In the genomic region with DNA sequence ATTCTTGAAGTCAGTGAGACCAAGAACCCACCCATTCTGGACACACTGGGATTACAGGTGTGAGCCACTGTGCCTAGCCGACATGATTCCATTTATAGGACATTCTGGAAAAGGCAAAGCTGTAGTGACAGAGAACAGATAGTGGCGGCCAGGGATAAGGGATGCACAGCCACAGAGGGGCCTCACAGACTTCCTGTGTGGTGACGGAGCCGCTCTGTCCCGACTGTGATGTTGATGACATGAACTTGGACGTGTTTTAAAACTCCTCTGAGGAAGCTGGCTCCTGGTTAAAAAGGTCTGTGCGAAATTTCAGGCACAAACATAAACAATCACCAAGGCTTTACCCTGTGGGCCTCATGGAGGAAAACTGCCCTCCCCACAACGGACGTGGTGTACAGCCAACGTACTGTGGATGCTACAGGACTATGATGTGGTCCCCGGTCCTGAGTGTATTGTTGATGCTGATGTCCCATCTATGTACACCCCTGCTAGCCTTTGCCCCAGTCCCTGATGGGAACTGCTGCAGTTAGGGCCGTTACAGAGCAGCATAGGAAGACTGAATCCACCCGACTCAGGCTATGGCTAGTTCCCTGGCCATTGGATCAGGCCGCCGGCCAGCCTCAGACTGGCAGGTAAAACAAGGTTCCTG, we compare ENCODE assay signal across 17 cellular contexts. TPM values are rescaled to one million over a fixed set of nuclear protein-coding genes. Genes with fewer than 3 reads are reported as not detected.
DNase-seq lines count a peak whose midpoint lies in the region; TF ChIP-seq lines count a peak whose summit lies in the region.
"Had no signal": no experiment of that assay in that cellular context is flagged by ENCODE, and none has a peak within 500 bp of the region (broad histone marks: within the 10 kb centered on the region; RNA-seq: fewer than 3 reads in every experiment).

No MANE protein-coding gene starts in this region.

- H3K27ac ChIP-seq in SJSA1: no peak overlapping the region
- H3K27ac ChIP-seq in endodermal cell (ENCODE audit: low read depth, low read length): no peak overlapping the region
- no peak overlapping the region for H3K27ac ChIP-seq in muscle layer of duodenum (ENCODE audit: low read length)
- H3K27ac ChIP-seq in coronary artery: no peak overlapping the region
- H3K27ac ChIP-seq: BLaER1 had no signal

- H3K4me1 Mint-ChIP-seq in endodermal cell (no peaks in the 10 kb centered on the region), type B pancreatic cell (ENCODE audit: unreplicated experiment) (no peaks in the 10 kb centered on the region)
- H3K4me1 Mint-ChIP-seq: GM23338, IgD-negative memory B cell had no signal

- no peak overlapping the region for H3K4me3 ChIP-seq in SJSA1
- H3K4me3 ChIP-seq in endodermal cell (ENCODE audit: low read length): no peak overlapping the region
- peak overlapping the region; percentile 26 to 42 for H3K4me3 ChIP-seq in muscle layer of duodenum (ENCODE audit: low read depth in 1 of 2, low read length in 2 of 2)
- H3K4me3 ChIP-seq in coronary artery: no peak overlapping the region
- H3K4me3 ChIP-seq: GM12878, GM23338 had no signal

- H3K27ac Mint-ChIP-seq in endodermal cell (no peak overlapping the region), type B pancreatic cell (no peak overlapping the region)
- H3K27ac Mint-ChIP-seq: GM23338, IgD-negative memory B cell had no signal

- H3K4me3 Mint-ChIP-seq in endodermal cell (no peak overlapping the region), type B pancreatic cell (no peak overlapping the region)
- H3K4me3 Mint-ChIP-seq: GM23338, IgD-negative memory B cell had no signal

- H3K27me3 ChIP-seq in SJSA1 (replicated peaks) (peaks cover 16% of the 10 kb centered on the region), endodermal cell (ENCODE audit: control insufficient read depth, insufficient read depth, low read length, poor library complexity, severe bottlenecking) (no peaks in the 10 kb centered on the region), muscle layer of duodenum (ENCODE audit: low read depth, low read length) (no peaks in the 10 kb centered on the region)
- H3K27me3 ChIP-seq: BLaER1 had no signal

- H3K9me3 Mint-ChIP-seq in endodermal cell (peaks cover 71% of the 10 kb centered on the region), type B pancreatic cell (peaks cover 7% of the 10 kb centered on the region)

- peaks cover 65% of the 10 kb centered on the region for H3K9me3 ChIP-seq in SJSA1 (replicated peaks)
- peaks cover 72% of the 10 kb centered on the region for H3K9me3 ChIP-seq in endodermal cell (ENCODE audit: control insufficient read depth, low read length)
- H3K9me3 ChIP-seq in muscle layer of duodenum (ENCODE audit: control insufficient read depth in 1 of 2, low read length in 2 of 2): peaks cover 35 to 57% of the 10 kb centered on the region in 2 donors

- H3K4me1 ChIP-seq in SJSA1 (replicated peaks) (no peaks in the 10 kb centered on the region), endodermal cell (ENCODE audit: control insufficient read depth, insufficient read depth, low read length) (no peaks in the 10 kb centered on the region), muscle layer of duodenum (ENCODE audit: control insufficient read depth in 1 of 2, insufficient read depth in 2 of 2, low read length in 2 of 2) (no peaks in the 10 kb centered on the region)
- H3K4me1 ChIP-seq: BLaER1 had no signal

- H3K9ac ChIP-seq in endodermal cell (ENCODE audit: extremely low read depth, low read length, poor library complexity, severe bottlenecking): no peak overlapping the region
- H3K9ac ChIP-seq: BLaER1 had no signal

- peak; percentile 52 to 84 for DNase-seq in SJSA1 (ENCODE audit: low read depth in 1 of 2, low spot score in 2 of 2)
- DNase-seq in endodermal cell: peak; percentile 30
- peak; percentile 42 for DNase-seq in type B pancreatic cell (ENCODE audit: extremely low spot score, unreplicated experiment)
- DNase-seq in COLO829 (ENCODE audit: low spot score): no peak
- DNase-seq in coronary artery (ENCODE audit: low spot score): no peak
- DNase-seq in dedifferentiated amniotic fluid mesenchymal stem cell (ENCODE audit: extremely low spot score): no peak
- DNase-seq: 8988T, AML-193, Calu3, DMS 273 treated with DMSO at 0.1 percent for 48 hours, H7 had no signal

- H3K27me3 Mint-ChIP-seq in endodermal cell (ENCODE audit: insufficient read depth) (no peaks in the 10 kb centered on the region), type B pancreatic cell (no peaks in the 10 kb centered on the region)
- H3K27me3 Mint-ChIP-seq: IgD-negative memory B cell had no signal

- H3K36me3 Mint-ChIP-seq in endodermal cell (ENCODE audit: low read depth) (peaks cover 78% of the 10 kb centered on the region), type B pancreatic cell (peaks cover 61% of the 10 kb centered on the region)

- 91 to 95% methylated on average over 15 of the region's 15 CpGs for WGBS in endodermal cell (ENCODE audit: insufficient coverage in 1 of 2, insufficient read length in 1 of 2), 2 experiments

- TF ChIP-seq CTCF in endodermal cell (conservative IDR thresholded peaks at IDR 0.05): no peak
- TF ChIP-seq CTCF in type B pancreatic cell (conservative IDR thresholded peaks at IDR 0.05): no peak
- no peak for TF ChIP-seq CTCF in coronary artery (IDR thresholded peaks at IDR 0.05)

- H3K36me3 ChIP-seq in SJSA1 (no peaks in the 10 kb centered on the region), endodermal cell (ENCODE audit: control insufficient read depth, insufficient read depth, low read length) (peaks cover 43% of the 10 kb centered on the region), muscle layer of duodenum (ENCODE audit: control insufficient read depth in 1 of 2, insufficient read depth in 2 of 2, low read length in 2 of 2) (peaks cover 36 to 60% of the 10 kb centered on the region in 2 donors)

RNA-seq across cellular contexts. Expression of a gene that starts 15.9 kb away (rescaled TPM):
- total RNA-seq in SJSA1 (2014; rRNA removed; shearing (Covaris generic)): 0.32 and 0.88 TPM in 2 replicates
- 10 to 100 TPM; 12.8 to 25.8 TPM for total RNA-seq in endodermal cell
- 9.9 TPM for polyA plus RNA-seq in endodermal cell (2013, experiment 1 of 2)
- 9.2 TPM for polyA plus RNA-seq in endodermal cell (2013, experiment 2 of 2)
- total RNA-seq in type B pancreatic cell (ENCODE audit: low replicate concordance): 18.3 and 20.6 TPM in 2 replicates
- total RNA-seq: HT-29 had no signal

RNA-seq across cellular contexts. Expression of a gene that starts 46.0 kb away (rescaled TPM):
- 5.8 and 10.4 TPM in 2 replicates for total RNA-seq in SJSA1 (2014; rRNA removed; shearing (Covaris generic))
- total RNA-seq in endodermal cell (10 to 100 TPM; 13.5 to 16.0 TPM), type B pancreatic cell (ENCODE audit: low replicate concordance) (12.3 and 12.5 TPM in 2 replicates)
- polyA plus RNA-seq in endodermal cell (2013, experiment 1 of 2): 7.8 TPM
- 7.7 TPM for polyA plus RNA-seq in endodermal cell (2013, experiment 2 of 2)

RNA-seq across cellular contexts. Expression of a gene that starts 52.8 kb away (rescaled TPM):
- 4.5 and 7.1 TPM in 2 replicates for total RNA-seq in SJSA1 (2014; rRNA removed; shearing (Covaris generic))
- total RNA-seq in endodermal cell: 10 to 100 TPM; 57.0 to 80.4 TPM
- 33.9 TPM for polyA plus RNA-seq in endodermal cell (2013, experiment 1 of 2)
- polyA plus RNA-seq in endodermal cell (2013, experiment 2 of 2): 33.5 TPM
- total RNA-seq in type B pancreatic cell (ENCODE audit: low replicate concordance): 37.1 and 43.7 TPM in 2 replicates

Comparison
In these comparisons a context has a peak if more than half of its experiments do, and no peak if none do; other contexts are left out.
1. DNase-seq: peak in SJSA1 (2 of 2), endodermal cell (single experiment) and type B pancreatic cell (single experiment); none in COLO829 (single experiment), coronary artery (single experiment) and dedifferentiated amniotic fluid mesenchymal stem cell (single experiment).
2. H3K4me3 ChIP-seq: peak in muscle layer of duodenum (2 of 2); none in SJSA1 (single experiment), endodermal cell (single experiment) and coronary artery (single experiment).